8 cellular contexts compared by ENCODE assay signal in the genomic region with DNA sequence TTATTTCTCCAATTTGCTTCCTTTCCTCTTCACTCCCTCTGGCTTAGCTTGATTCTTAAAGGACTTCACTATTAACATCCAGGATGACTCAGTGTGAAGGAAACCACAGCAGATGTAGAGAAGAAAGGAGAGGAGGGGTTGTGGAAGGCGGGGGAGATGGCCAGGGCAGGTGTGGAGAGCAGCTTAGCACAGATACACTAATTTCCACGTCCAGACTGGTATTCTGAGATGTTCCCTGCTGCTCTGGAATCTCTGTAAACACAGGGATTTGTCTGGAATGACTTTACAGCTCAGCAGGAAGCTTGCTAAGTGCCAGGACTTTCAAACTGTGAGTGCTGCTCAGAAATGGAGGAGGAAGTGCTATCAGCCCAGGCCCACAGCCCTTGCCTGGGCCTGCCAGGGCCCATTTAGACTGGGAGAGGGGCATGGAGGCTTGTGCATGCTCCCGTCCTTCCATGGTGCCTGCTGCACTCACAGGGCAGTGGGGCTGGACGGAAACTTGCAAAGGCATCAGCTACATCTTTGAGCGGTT.
DNase-seq lines count a peak whose midpoint lies in the region; ATAC-seq and TF ChIP-seq lines count a peak whose summit lies in the region.

No MANE protein-coding gene starts in this region.

- no peaks in the 10 kb centered on the region for H3K4me1 ChIP-seq in adrenal gland (replicated peaks in 1 of 2)

- intact Hi-C loops in adrenal gland (cut with DNase I) = no loop called here

- H3K27me3 ChIP-seq in adrenal gland = no peaks in the 10 kb centered on the region

- WGBS in adrenal gland, 4 donors = 68 to 78% (median 74%) methylated on average over 4 to 5 of the region's 5 CpGs

- DNase-seq in ELR (ENCODE audit: low read depth) = peak; percentile 53
- DNase-seq in NB4 (ENCODE audit: low read depth) = peak; percentile 38
- peak; percentile 37 to 54 for DNase-seq in cardiac fibroblast (ENCODE audit: low read depth in 2 of 2)
- peak; percentile 90 for DNase-seq in myocyte (ENCODE audit: low read depth)
- DNase-seq in NCI-H526 treated with DMSO at 0.1 percent for 48 hours (lab: John Stamatoyannopoulos, UW) = no peak
- no peak for DNase-seq in adrenal gland
- DNase-seq in HuH-7.5 (ENCODE audit: low spot score) = no peak

- H3K9me3 ChIP-seq in adrenal gland (replicated peaks in 1 of 3) = no peaks in the 10 kb centered on the region

- TF ChIP-seq CTCF in NB4 (IDR thresholded peaks at IDR 0.05; ENCODE audit: low read depth, low read length) (no peak), cardiac fibroblast (IDR thresholded peaks at IDR 0.05; ENCODE audit: low read depth, low read length) (no peak), adrenal gland (IDR thresholded peaks at IDR 0.05) (no peak)

- no peak for ATAC-seq in GM18868 (IDR thresholded peaks at IDR 0.05; ENCODE audit: unreplicated experiment)

- H3K4me3 ChIP-seq in NB4 (ENCODE audit: low read depth, low read length) = no peak overlapping the region
- no peak overlapping the region for H3K4me3 ChIP-seq in cardiac fibroblast (replicated peaks in 1 of 2; ENCODE audit: low read depth in 2 of 2, low read length in 2 of 2)
- H3K4me3 ChIP-seq in adrenal gland = no peak overlapping the region

- TF ChIP-seq POLR2A in NB4 (IDR thresholded peaks at IDR 0.05; ENCODE audit: extremely low read depth, insufficient read length) = no peak
- TF ChIP-seq POLR2A in adrenal gland (IDR thresholded peaks at IDR 0.05) = no peak

- H3K27ac ChIP-seq in adrenal gland = no peak overlapping the region

- no peaks in the 10 kb centered on the region for H3K36me3 ChIP-seq in adrenal gland (replicated peaks in 1 of 2)

Comparison
In these comparisons a context has a peak if more than half of its experiments do, and no peak if none do; other contexts are left out.
1. DNase-seq: peak in ELR (single experiment), NB4 (single experiment), cardiac fibroblast (2 of 2) and myocyte (single experiment); none in NCI-H526 treated with DMSO at 0.1 percent for 48 hours (single experiment), adrenal gland (0 of 7) and HuH-7.5 (single experiment).